8 cellular contexts compared by ENCODE assay signal in genomic region chr10:99560277-99561126, GRCh38. TPM values are rescaled to one million over a fixed set of nuclear protein-coding genes. Genes with fewer than 3 reads are reported as not detected.
DNase-seq lines count a peak whose midpoint lies in the region; ATAC-seq and TF ChIP-seq lines count a peak whose summit lies in the region.

No MANE protein-coding gene starts in this region.

- no peaks in the 10 kb centered on the region for H3K36me3 ChIP-seq in Caco-2 (ENCODE audit: control insufficient read depth, insufficient read depth, low read length)
- no peaks in the 10 kb centered on the region for H3K36me3 ChIP-seq in HEK293 (ENCODE audit: control insufficient read depth in 2 of 2, insufficient read depth in 1 of 2, low read length in 2 of 2)
- no peaks in the 10 kb centered on the region for H3K36me3 ChIP-seq in Peyer's patch

- no peaks in the 10 kb centered on the region for H3K4me1 Mint-ChIP-seq in Caco-2 (ENCODE audit: low read depth, unreplicated experiment)
- peaks cover 12% of the 10 kb centered on the region for H3K4me1 Mint-ChIP-seq in activated naive CD8-positive, alpha-beta T cell treated with anti-CD3 and anti-CD28 coated beads, Interleukin-2, amount 50 U/mL, for 24 hours

- H3K9me3 ChIP-seq in Caco-2 (no peaks in the 10 kb centered on the region), HEK293 (ENCODE audit: control insufficient read depth, insufficient read depth, low read depth, low read length) (no peaks in the 10 kb centered on the region), Peyer's patch (no peaks in the 10 kb centered on the region)

- TF ChIP-seq POLR2A in Peyer's patch (IDR thresholded peaks at IDR 0.05): no peak

- H3K27me3 Mint-ChIP-seq in Caco-2 (ENCODE audit: insufficient read depth, unreplicated experiment): no peaks in the 10 kb centered on the region
- H3K27me3 Mint-ChIP-seq in activated naive CD8-positive, alpha-beta T cell treated with anti-CD3 and anti-CD28 coated beads, Interleukin-2, amount 50 U/mL, for 24 hours: peaks cover 13% of the 10 kb centered on the region

- TF ChIP-seq CTCF in Caco-2 (IDR thresholded peaks at IDR 0.05; ENCODE audit: insufficient read depth in 1 of 2, low read depth in 1 of 2, low read length in 1 of 2, severe bottlenecking in 1 of 2, unreplicated experiment in 1 of 2) (peak; percentile 81 to 87), HEK293 (tag by site-specific recombination; IDR thresholded peaks at IDR 0.05) (peak; percentile 56), Peyer's patch (IDR thresholded peaks at IDR 0.05) (peak; percentile 50 to 84 (median 76))

- POLR2A ChIA-PET in Caco-2 (lab: Charles Lee) (interaction anchor here (0.6 kb wide), 1 partner anchor 92 kb away, joined by 4 read pairs; no protein-coding TSS in a partner anchor), HEK293 (lab: Yijun Ruan, JAX) (no interaction called here)

- no peaks in the 10 kb centered on the region for H3K27me3 ChIP-seq in Caco-2 (replicated peaks; ENCODE audit: control insufficient read depth, insufficient read depth, low read length)
- H3K27me3 ChIP-seq in Peyer's patch: no peaks in the 10 kb centered on the region

- no peak overlapping the region for H3K27ac Mint-ChIP-seq in Caco-2 (ENCODE audit: unreplicated experiment)
- H3K27ac Mint-ChIP-seq in activated naive CD8-positive, alpha-beta T cell treated with anti-CD3 and anti-CD28 coated beads, Interleukin-2, amount 50 U/mL, for 24 hours: no peak overlapping the region

- no peak overlapping the region for H3K4me3 Mint-ChIP-seq in Caco-2 (ENCODE audit: unreplicated experiment)
- H3K4me3 Mint-ChIP-seq in activated naive CD8-positive, alpha-beta T cell treated with anti-CD3 and anti-CD28 coated beads, Interleukin-2, amount 50 U/mL, for 24 hours: no peak overlapping the region

- CTCF ChIA-PET in Caco-2 (lab: Charles Lee) (interaction anchor here (0.6 to 1.3 kb wide), 5 partner anchors 12 to 125 kb away, joined by 3 to 12 read pairs (median 4); partner anchors contain the start of gene SLC25A28), HEK293 (lab: Yijun Ruan, JAX) (interaction anchor here (0.6 to 9.2 kb wide), 53 partner anchors 9 to 1802 kb away, joined by 3 to 98 read pairs (median 5); no protein-coding TSS in a partner anchor)

- H3K4me3 ChIP-seq in Caco-2 (ENCODE audit: low read depth, low read length): no peak overlapping the region
- no peak overlapping the region for H3K4me3 ChIP-seq in HEK293 (ENCODE audit: low read depth, low read length)
- H3K4me3 ChIP-seq in Peyer's patch: no peak overlapping the region

- DNase-seq in Caco-2 (peak; percentile 70 to 80), Peyer's patch (peak in 2 of 3 donors; percentile 23 to 80), iPS-NIHi7 (ENCODE audit: extremely low spot score) (peak; percentile 77)
- peak; percentile 58 for DNase-seq in activated naive CD8-positive, alpha-beta T cell treated with anti-CD3 and anti-CD28 coated beads, Interleukin-2, amount 50 U/mL, for 24 hours
- DNase-seq in stimulated activated CD4-positive, alpha-beta T cell treated with anti-CD3 and anti-CD28 coated beads, TNF-alpha, amount 100 ng/mL, for 24 hours (ENCODE audit: low read depth in 3 of 3): peak in 2 of 3 experiments; percentile 4 to 21

- no peaks in the 10 kb centered on the region for H3K36me3 Mint-ChIP-seq in Caco-2 (ENCODE audit: insufficient read depth, unreplicated experiment)
- H3K36me3 Mint-ChIP-seq in activated naive CD8-positive, alpha-beta T cell treated with anti-CD3 and anti-CD28 coated beads, Interleukin-2, amount 50 U/mL, for 24 hours (ENCODE audit: low read depth): no peaks in the 10 kb centered on the region

- BruUV-seq in Caco-2 (replicated peaks; lab: Mats Ljungman, UMichigan): no TSS peak

- H3K9me3 Mint-ChIP-seq in Caco-2 (ENCODE audit: unreplicated experiment): no peaks in the 10 kb centered on the region
- H3K9me3 Mint-ChIP-seq in activated naive CD8-positive, alpha-beta T cell treated with anti-CD3 and anti-CD28 coated beads, Interleukin-2, amount 50 U/mL, for 24 hours: no peaks in the 10 kb centered on the region

- ATAC-seq in activated naive CD8-positive, alpha-beta T cell treated with anti-CD3 and anti-CD28 coated beads, Interleukin-2, amount 50 U/mL, for 24 hours: no peak
- ATAC-seq in HG02852 (IDR thresholded peaks at IDR 0.05; ENCODE audit: unreplicated experiment): no peak
- no peak for ATAC-seq in GM18858 (IDR thresholded peaks at IDR 0.05; ENCODE audit: unreplicated experiment)

- H3K4me1 ChIP-seq in Caco-2: peaks cover 7% of the 10 kb centered on the region; the same call in 1 of the 2 replicates
- peaks cover 5% of the 10 kb centered on the region for H3K4me1 ChIP-seq in HEK293 (ENCODE audit: control insufficient read depth, insufficient read depth, low read length)
- no peaks in the 10 kb centered on the region for H3K4me1 ChIP-seq in Peyer's patch

- H3K27ac ChIP-seq in HEK293 (ENCODE audit: extremely low read depth, low read depth, low read length) (no peak overlapping the region), Peyer's patch (no peak overlapping the region)

- intact Hi-C loops in Caco-2 (cut with micrococcal nuclease; ENCODE audit: unreplicated experiment): loop anchor here (1.0 kb wide), 3 partner anchors 52 to 151 kb away; no protein-coding TSS in a partner anchor

TF ChIP-seq in HEK293, 187 proteins besides CTCF, POLR2A, EP300 and RAD21:
- no peak for TF ChIP-seq ZBTB26 (tag by site-specific recombination; optimal IDR thresholded peaks at IDR 0.05)
- no peak for TF ChIP-seq TSHZ1 (tag by site-specific recombination; IDR thresholded peaks at IDR 0.05; ENCODE audit: borderline replicate concordance)
- TF ChIP-seq ZBTB17 (tag by site-specific recombination; IDR thresholded peaks at IDR 0.05): peak; percentile 63; the same call in 1 of the 2 replicates
- peak; percentile 85 for TF ChIP-seq IKZF3 (tag by site-specific recombination; IDR thresholded peaks at IDR 0.05)
- peak; percentile 89 for TF ChIP-seq ZNF654 (tag by site-specific recombination; IDR thresholded peaks at IDR 0.05; ENCODE audit: low read depth)
- TF ChIP-seq ZBTB1 (tag by site-specific recombination; IDR thresholded peaks at IDR 0.05): no peak
- TF ChIP-seq ZNF366 (tag by site-specific recombination; conservative IDR thresholded peaks at IDR 0.05): 0 out of 2 replicates have a peak, but pooled peaks have one; percentile 36
- peak; percentile 56; the same call in 1 of the 2 replicates for TF ChIP-seq ZNF600 (tag by site-specific recombination; IDR thresholded peaks at IDR 0.05)

RNA-seq across cellular contexts. Expression of gene NKX2-3, which starts 27.8 kb away (rescaled TPM):
- total RNA-seq in Caco-2 (2022) (0.37 and 0.43 TPM in 2 replicates), Peyer's patch (10 to 100 TPM in 2 of 4 donors, 1 to 10 TPM in 2; 4.9 to 19.0 (median 8.7) TPM)

RNA-seq across cellular contexts. Expression of gene SLC25A28, which starts 59.7 kb away (rescaled TPM):
- total RNA-seq in Caco-2 (2022) (33.8 and 36.7 TPM in 2 replicates), Peyer's patch (10 to 100 TPM; 16.1 to 63.5 (median 27.5) TPM)

Comparison
In these comparisons a context has a peak if more than half of its experiments do, and no peak if none do; other contexts are left out.
1. DNase-seq: peak in every context shown above with its lines; median percentile 77 in iPS-NIHi7; 75 in Caco-2; 58 in activated naive CD8-positive, alpha-beta T cell treated with anti-CD3 and anti-CD28 coated beads, Interleukin-2, amount 50 U/mL, for 24 hours; 52 in Peyer's patch; 12 in stimulated activated CD4-positive, alpha-beta T cell treated with anti-CD3 and anti-CD28 coated beads, TNF-alpha, amount 100 ng/mL, for 24 hours.